ENCODE assay signal across 14 cellular contexts in the genomic region with DNA sequence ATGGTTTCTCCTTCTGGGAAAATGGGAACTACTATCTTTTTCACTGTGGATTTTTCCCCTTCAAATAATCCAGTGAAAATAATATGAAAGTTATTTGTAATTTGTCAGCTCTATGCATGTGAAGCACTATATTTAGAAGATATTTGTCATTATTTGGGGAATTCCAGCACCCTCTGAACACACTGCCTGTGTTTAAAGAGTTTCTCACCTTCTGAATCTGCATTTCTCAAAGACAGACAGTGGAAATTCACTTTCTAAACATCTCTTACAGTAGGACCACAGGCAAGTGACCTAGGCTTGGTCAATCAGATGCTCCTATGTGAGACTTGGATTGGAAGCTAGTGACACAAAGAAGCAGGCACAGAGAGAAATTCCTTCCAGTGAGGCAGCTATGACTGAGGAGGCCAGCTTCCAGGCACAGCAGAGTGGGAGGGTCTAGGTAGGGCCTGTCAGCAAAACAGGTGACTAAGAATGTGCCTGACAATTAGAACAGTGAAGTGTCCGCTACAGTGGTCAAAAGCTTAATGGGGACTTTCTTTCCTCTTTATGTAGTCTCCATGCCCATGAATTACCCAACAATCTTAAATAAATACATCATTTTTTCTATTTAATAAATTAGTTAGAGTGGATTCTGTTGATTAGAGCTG.
DNase-seq lines count a peak whose midpoint lies in the region; ATAC-seq, FAIRE-seq and TF ChIP-seq lines count a peak whose summit lies in the region.
"Had no signal": no experiment of that assay in that cellular context is flagged by ENCODE, and none has a peak within 500 bp of the region (broad histone marks: within the 10 kb centered on the region; RNA-seq: fewer than 3 reads in every experiment).

No MANE protein-coding gene starts in this region.

- CTCF ChIA-PET in MCF 10A (lab: Yijun Ruan, JAX) = interaction anchor here (0.5 to 3.0 kb wide), 11 partner anchors 10 to 521 kb away, joined by 3 to 17 read pairs (median 3); no protein-coding TSS in a partner anchor
- CTCF ChIA-PET in activated CD4-positive, alpha-beta T cell treated with anti-CD3 and anti-CD28 coated beads, Interleukin-2, amount 10 ng/mL, durations not matched to agents 7 days and 5 days (lab: Charles Lee) = interaction anchor here (0.6 kb wide), 1 partner anchor 33 kb away, joined by 3 read pairs; no protein-coding TSS in a partner anchor

- H3K4me3 Mint-ChIP-seq in MCF 10A (ENCODE audit: unreplicated experiment) (no peak overlapping the region), endodermal cell (no peak overlapping the region)
- no peak overlapping the region for H3K4me3 Mint-ChIP-seq in activated CD4-positive, alpha-beta T cell treated with anti-CD3 and anti-CD28 coated beads, Interleukin-2, amount 10 ng/mL, durations not matched to agents 7 days and 5 days

- H3K4me3 ChIP-seq in breast epithelium (no peak overlapping the region), endodermal cell (ENCODE audit: low read length) (no peak overlapping the region), right cardiac atrium (ENCODE audit: low read length) (no peak overlapping the region)

- WGBS in endodermal cell (ENCODE audit: insufficient coverage in 1 of 2, insufficient read length in 1 of 2), 2 experiments = 94% methylated on average over 1 of the region's 1 CpG; no CpG with 5 or more reads in 1 of the 2 experiments
- WGBS in right cardiac atrium = 100% methylated on average over 1 of the region's 1 CpG

- TF ChIP-seq CTCF in MCF 10A (IDR thresholded peaks at IDR 0.05; ENCODE audit: unreplicated experiment) = no peak
- TF ChIP-seq CTCF in breast epithelium (IDR thresholded peaks at IDR 0.05) = no peak
- no peak for TF ChIP-seq CTCF in endodermal cell (conservative IDR thresholded peaks at IDR 0.05)

- POLR2A ChIA-PET in MCF 10A (lab: Yijun Ruan, JAX) = interaction anchor here (0.6 to 3.1 kb wide), 9 partner anchors 11 to 452 kb away, joined by 3 to 18 read pairs (median 3); no protein-coding TSS in a partner anchor
- POLR2A ChIA-PET in activated CD4-positive, alpha-beta T cell treated with anti-CD3 and anti-CD28 coated beads, Interleukin-2, amount 10 ng/mL, durations not matched to agents 7 days and 5 days (lab: Charles Lee) = no interaction called here

- no peak for TF ChIP-seq POLR2A in breast epithelium (IDR thresholded peaks at IDR 0.05)

- H3K9ac ChIP-seq in endodermal cell (ENCODE audit: extremely low read depth, low read length, poor library complexity, severe bottlenecking) = no peak overlapping the region

- H3K27ac Mint-ChIP-seq in MCF 10A (ENCODE audit: low read depth, unreplicated experiment) = peak overlapping the region; percentile 61
- no peak overlapping the region for H3K27ac Mint-ChIP-seq in endodermal cell
- H3K27ac Mint-ChIP-seq in activated CD4-positive, alpha-beta T cell treated with anti-CD3 and anti-CD28 coated beads, Interleukin-2, amount 10 ng/mL, durations not matched to agents 7 days and 5 days = no peak overlapping the region

- H3K36me3 Mint-ChIP-seq in MCF 10A (ENCODE audit: insufficient read depth, unreplicated experiment) = no peaks in the 10 kb centered on the region
- H3K36me3 Mint-ChIP-seq in endodermal cell (ENCODE audit: low read depth) = no peaks in the 10 kb centered on the region
- H3K36me3 Mint-ChIP-seq in activated CD4-positive, alpha-beta T cell treated with anti-CD3 and anti-CD28 coated beads, Interleukin-2, amount 10 ng/mL, durations not matched to agents 7 days and 5 days (ENCODE audit: low read depth) = no peaks in the 10 kb centered on the region

- H3K36me3 ChIP-seq in breast epithelium (no peaks in the 10 kb centered on the region), endodermal cell (ENCODE audit: control insufficient read depth, insufficient read depth, low read length) (no peaks in the 10 kb centered on the region)

- H3K4me1 ChIP-seq in breast epithelium = no peaks in the 10 kb centered on the region
- H3K4me1 ChIP-seq in endodermal cell (ENCODE audit: control insufficient read depth, insufficient read depth, low read length) = no peaks in the 10 kb centered on the region
- H3K4me1 ChIP-seq in right cardiac atrium (ENCODE audit: control insufficient read depth, insufficient read depth, low read length) = no peaks in the 10 kb centered on the region

- H3K9me3 Mint-ChIP-seq in MCF 10A (ENCODE audit: unreplicated experiment) = peaks cover 9% of the 10 kb centered on the region
- H3K9me3 Mint-ChIP-seq in endodermal cell = no peaks in the 10 kb centered on the region
- H3K9me3 Mint-ChIP-seq in activated CD4-positive, alpha-beta T cell treated with anti-CD3 and anti-CD28 coated beads, Interleukin-2, amount 10 ng/mL, durations not matched to agents 7 days and 5 days = no peaks in the 10 kb centered on the region

- H3K27me3 ChIP-seq in breast epithelium (no peaks in the 10 kb centered on the region), endodermal cell (ENCODE audit: control insufficient read depth, insufficient read depth, low read length, poor library complexity, severe bottlenecking) (no peaks in the 10 kb centered on the region), right cardiac atrium (ENCODE audit: control insufficient read depth, insufficient read depth) (no peaks in the 10 kb centered on the region)

- intact Hi-C loops in MCF 10A (cut with micrococcal nuclease) (no loop called here), breast epithelium (cut with DNase I; ENCODE audit: low total_unique reads) (no loop called here), right cardiac atrium (cut with DNase I) (no loop called here)

- no TSS peak for BruUV-seq in MCF 10A (replicated peaks; lab: Mats Ljungman, UMichigan)

- DNase-seq in MCF 10A (ENCODE audit: unreplicated experiment) (no peak), breast epithelium (ENCODE audit: low spot score in 2 of 2) (no peak), RCC 7860 (ENCODE audit: low spot score) (peak; percentile 30), endodermal cell (no peak), right cardiac atrium (no peak)
- DNase-seq in activated CD4-positive, alpha-beta T cell treated with anti-CD3 and anti-CD28 coated beads, Interleukin-2, amount 10 ng/mL, durations not matched to agents 7 days and 5 days = no peak
- DNase-seq in stimulated activated CD4-positive, alpha-beta T cell treated with anti-CD3 and anti-CD28 coated beads, Interleukin-2, amount 100 ng/mL, for 24 hours = no peak
- DNase-seq: DND-41, left colon, NCI-H1105 treated with DMSO at 0.1 percent for 48 hours, nucleus accumbens had no signal

- no peaks in the 10 kb centered on the region for H3K9me3 ChIP-seq in breast epithelium
- no peaks in the 10 kb centered on the region for H3K9me3 ChIP-seq in endodermal cell (ENCODE audit: control insufficient read depth, low read length)
- no peaks in the 10 kb centered on the region for H3K9me3 ChIP-seq in right cardiac atrium (ENCODE audit: control insufficient read depth, low read length)

- H3K27ac ChIP-seq in breast epithelium = no peak overlapping the region
- H3K27ac ChIP-seq in endodermal cell (ENCODE audit: low read depth, low read length) = no peak overlapping the region
- H3K27ac ChIP-seq in right cardiac atrium (ENCODE audit: low read length) = no peak overlapping the region
- H3K27ac ChIP-seq: VCaP had no signal

- no peak for FAIRE-seq in RCC 7860 (lab: Jason Lieb, UNC)

- ATAC-seq in HG02884 (IDR thresholded peaks at IDR 0.05; ENCODE audit: unreplicated experiment) (peak; percentile 91), right cardiac atrium (no peak)
- ATAC-seq: left colon, Panc1 had no signal

- H3K4me1 Mint-ChIP-seq in MCF 10A (ENCODE audit: insufficient read depth, unreplicated experiment) = peaks cover 20% of the 10 kb centered on the region
- no peaks in the 10 kb centered on the region for H3K4me1 Mint-ChIP-seq in endodermal cell
- no peaks in the 10 kb centered on the region for H3K4me1 Mint-ChIP-seq in activated CD4-positive, alpha-beta T cell treated with anti-CD3 and anti-CD28 coated beads, Interleukin-2, amount 10 ng/mL, durations not matched to agents 7 days and 5 days

- H3K27me3 Mint-ChIP-seq in MCF 10A (ENCODE audit: insufficient read depth, unreplicated experiment) (no peaks in the 10 kb centered on the region), endodermal cell (ENCODE audit: insufficient read depth) (no peaks in the 10 kb centered on the region)
- no peaks in the 10 kb centered on the region for H3K27me3 Mint-ChIP-seq in activated CD4-positive, alpha-beta T cell treated with anti-CD3 and anti-CD28 coated beads, Interleukin-2, amount 10 ng/mL, durations not matched to agents 7 days and 5 days
